In the genomic region with DNA sequence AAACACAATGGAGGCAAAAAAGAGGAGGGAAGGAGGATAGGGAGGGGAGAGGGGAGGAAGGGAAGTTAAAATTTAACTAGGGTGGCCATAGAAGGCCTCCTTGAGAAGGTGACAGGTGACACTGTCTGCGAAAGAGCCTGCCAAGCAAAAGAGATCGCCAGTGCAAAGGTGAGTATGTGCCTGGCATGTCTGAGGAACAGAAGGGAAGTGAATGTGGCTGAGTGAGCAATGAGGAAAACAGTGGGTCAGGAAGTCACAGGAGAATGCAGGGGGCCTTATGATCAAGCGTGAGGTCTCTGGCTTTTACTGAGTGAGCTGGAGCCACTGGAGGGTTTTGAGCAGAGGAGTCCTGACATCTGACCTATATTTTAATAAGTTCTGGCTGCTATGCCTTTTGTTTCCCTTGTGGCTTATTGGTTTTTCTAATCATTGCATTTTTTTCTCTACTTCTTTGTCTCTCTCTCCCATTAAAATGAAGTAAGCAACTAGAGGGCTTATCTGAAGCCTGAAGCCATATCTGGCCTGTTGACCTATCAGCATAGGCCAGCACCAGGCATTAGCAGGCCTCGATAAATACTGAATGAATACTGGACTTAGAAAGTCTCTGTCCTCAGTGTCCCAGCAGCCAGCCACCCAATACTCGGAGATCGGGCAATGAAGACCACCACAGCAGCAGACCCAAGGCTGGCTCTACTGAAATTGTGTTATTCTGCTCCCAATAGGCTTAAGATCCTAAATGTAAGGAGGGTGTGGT, we compare ENCODE assay signal across 12 cellular contexts. TPM values are rescaled to one million over a fixed set of nuclear protein-coding genes. Genes with fewer than 3 reads are reported as not detected.
A peak's percentile ranks its signal among the peaks of the same experiment; 100 is the strongest.
DNase-seq lines count a peak whose midpoint lies in the region; ATAC-seq and TF ChIP-seq lines count a peak whose summit lies in the region.
"Had no signal": no experiment of that assay in that cellular context is flagged by ENCODE, and none has a peak within 500 bp of the region (broad histone marks: within the 10 kb centered on the region; RNA-seq: fewer than 3 reads in every experiment).

No MANE protein-coding gene starts in this region.

- H3K9me3 Mint-ChIP-seq in CD4-positive, alpha-beta T cell = no peaks in the 10 kb centered on the region

- H3K27me3 Mint-ChIP-seq in CD4-positive, alpha-beta T cell = no peaks in the 10 kb centered on the region

- H3K27ac Mint-ChIP-seq in CD4-positive, alpha-beta T cell = peak overlapping the region; percentile 55

- CTCF ChIA-PET in CD4-positive, alpha-beta T cell (lab: Charles Lee) = no interaction called here

- peaks cover 46% of the 10 kb centered on the region for H3K36me3 Mint-ChIP-seq in CD4-positive, alpha-beta T cell (ENCODE audit: low read depth)

- no peak for ATAC-seq in CD4-positive, alpha-beta T cell (ENCODE audit: poor library complexity)
- ATAC-seq in HG03280 (IDR thresholded peaks at IDR 0.05; ENCODE audit: unreplicated experiment) = no peak
- ATAC-seq: left cardiac atrium had no signal

- H3K27ac ChIP-seq in CD4-positive, alpha-beta T cell (ENCODE audit: low read depth, low read length) = no peak overlapping the region
- peak overlapping the region; percentile 73 for H3K27ac ChIP-seq in cingulate gyrus (ENCODE audit: low read depth, low read length)
- H3K27ac ChIP-seq: C4-2B had no signal

- no peak for TF ChIP-seq CTCF in CD4-positive, alpha-beta T cell (IDR thresholded peaks at IDR 0.05)

- intact Hi-C loops in CD4-positive, alpha-beta T cell (cut with DNase I, micrococcal nuclease) = loop anchor here in 1 of 2 experiments (10.0 kb wide), 1 partner anchor 382 kb away; the partner anchor contains the start of genes UQCR10 and ZMAT5

- H3K4me1 Mint-ChIP-seq in CD4-positive, alpha-beta T cell (ENCODE audit: low read depth) = peaks cover 69% of the 10 kb centered on the region

- H3K27me3 ChIP-seq in CD4-positive, alpha-beta T cell (ENCODE audit: control insufficient read depth, insufficient read depth, low read length) = no peaks in the 10 kb centered on the region

- no peak for DNase-seq in CD4-positive, alpha-beta T cell
- DNase-seq in M059J (ENCODE audit: low read depth) (peak; percentile 52), mucosa of gallbladder (ENCODE audit: low spot score) (peak; percentile 80), middle frontal gyrus (ENCODE audit: extremely low spot score, low spot score) (no peak), NCI-H1694 treated with DMSO at 0.1 percent for 48 hours (lab: John Stamatoyannopoulos, UW) (no peak), NCI-H1417 (lab: John Stamatoyannopoulos, UW) (no peak)
- DNase-seq: left cardiac atrium, NCI-H1417 treated with DMSO at 0.1 percent for 48 hours, T-helper 1 cell had no signal

- H3K4me3 Mint-ChIP-seq in CD4-positive, alpha-beta T cell = no peak overlapping the region

- no peaks in the 10 kb centered on the region for H3K9me3 ChIP-seq in CD4-positive, alpha-beta T cell (ENCODE audit: control insufficient read depth, low read length)

- POLR2A ChIA-PET in CD4-positive, alpha-beta T cell (lab: Charles Lee) = no interaction called here

RNA-seq across cellular contexts. Expression of gene AP1B1, which starts 5.6 kb away (rescaled TPM):
- 10 to 100 TPM; 25.6 to 26.4 TPM for total RNA-seq in CD4-positive, alpha-beta T cell
- 33.8 and 65.6 TPM in 2 replicates for total RNA-seq in M059J (2014; rRNA removed; shearing (Covaris generic))
- 88.6 TPM for total RNA-seq in mucosa of gallbladder

RNA-seq across cellular contexts. Expression of gene RFPL1, which starts 55.6 kb away (rescaled TPM):
- not detected for total RNA-seq in CD4-positive, alpha-beta T cell
- not detected in 2 replicates for total RNA-seq in M059J (2014; rRNA removed; shearing (Covaris generic))
- not detected for total RNA-seq in mucosa of gallbladder
- total RNA-seq: left cardiac atrium had no signal

Comparison
In these comparisons a context has a peak if more than half of its experiments do, and no peak if none do; other contexts are left out.
1. DNase-seq: peak in M059J (single experiment) and mucosa of gallbladder (single experiment); none in CD4-positive, alpha-beta T cell (0 of 10), middle frontal gyrus (single experiment), NCI-H1694 treated with DMSO at 0.1 percent for 48 hours (single experiment) and NCI-H1417 (0 of 3).